In the genomic region with DNA sequence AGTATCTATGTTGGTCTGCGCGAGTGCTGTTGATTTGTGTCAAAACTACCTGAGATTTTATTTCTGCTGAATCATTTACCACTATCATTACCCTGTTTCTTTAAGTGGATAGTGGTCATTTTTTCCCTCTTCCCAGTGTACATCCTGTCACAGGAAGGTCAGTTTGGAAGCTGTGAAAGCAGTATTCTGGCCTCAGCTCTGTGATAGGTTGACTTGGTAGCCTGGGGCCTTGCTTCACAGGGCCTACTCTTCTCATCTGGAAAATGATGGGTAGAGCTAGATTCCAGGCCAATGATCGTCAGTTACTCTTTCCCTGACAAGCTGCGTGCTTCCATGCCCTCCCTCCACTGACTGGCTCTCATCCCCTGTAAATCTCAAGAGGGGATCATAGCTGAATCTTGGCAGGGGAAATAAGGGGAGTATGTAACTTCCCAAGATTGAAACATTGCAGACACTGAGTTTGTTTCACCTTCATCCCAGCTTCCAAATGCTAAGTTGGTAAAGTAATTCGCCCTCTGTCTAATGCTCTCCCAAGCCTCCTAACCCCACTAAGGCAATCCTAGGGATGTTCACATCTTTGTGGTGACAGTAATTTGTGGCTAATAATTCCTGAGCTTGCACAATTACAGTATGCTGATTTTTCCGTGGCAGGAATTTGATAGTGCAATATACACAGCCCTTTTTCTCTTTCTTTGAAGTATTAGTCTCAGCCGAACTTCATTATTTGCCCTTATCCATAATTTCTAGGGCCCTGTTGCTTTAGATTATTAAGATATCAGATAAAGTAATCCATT, we compare ENCODE assay signal across 15 cellular contexts. TPM values are rescaled to one million over a fixed set of nuclear protein-coding genes. Genes with fewer than 3 reads are reported as not detected.
DNase-seq lines count a peak whose midpoint lies in the region; ATAC-seq and TF ChIP-seq lines count a peak whose summit lies in the region.
"Had no signal": no experiment of that assay in that cellular context is flagged by ENCODE, and none has a peak within 500 bp of the region (broad histone marks: within the 10 kb centered on the region; RNA-seq: fewer than 3 reads in every experiment).

No MANE protein-coding gene starts in this region.

- CTCF ChIA-PET in T-cell (lab: Charles Lee) = no interaction called here

- H3K9me3 Mint-ChIP-seq in osteocyte (ENCODE audit: unreplicated experiment) (no peaks in the 10 kb centered on the region), T-cell (no peaks in the 10 kb centered on the region)
- H3K9me3 Mint-ChIP-seq: T-helper 1 cell treated with Interleukin-12 subunit alpha and Interleukin-12 subunit beta and Interleukin-4 antibody, amounts not matched to agents 30 μg/mL and 1 μg/mL, for 36 hours had no signal

- POLR2A ChIA-PET in T-cell (lab: Charles Lee) = interaction anchor here in 1 of 2 donors (0.6 kb wide), 1 partner anchor 35 kb away, joined by 8 read pairs; no protein-coding TSS in a partner anchor

- H3K4me1 Mint-ChIP-seq in T-helper 17 cell (peaks cover 21% of the 10 kb centered on the region), osteocyte (ENCODE audit: unreplicated experiment) (peaks cover 3% of the 10 kb centered on the region), T-cell (peaks cover 22 to 24% (median 22%) of the 10 kb centered on the region in 3 donors)

- TF ChIP-seq CTCF in osteocyte (IDR thresholded peaks at IDR 0.05) (no peak), GM13976 (IDR thresholded peaks at IDR 0.05; ENCODE audit: borderline replicate concordance, control extremely low read depth, extremely low read depth, insufficient read depth, missing control alignments) (no peak)

- H3K27me3 Mint-ChIP-seq in T-helper 17 cell (no peaks in the 10 kb centered on the region), osteocyte (ENCODE audit: unreplicated experiment) (no peaks in the 10 kb centered on the region), T-cell (no peaks in the 10 kb centered on the region)

- ATAC-seq in T-helper 17 cell (no peak), left cardiac atrium (peak; percentile 50 to 68), T-cell (replicated peaks in 1 of 4) (no peak)
- ATAC-seq: activated CD4-positive, CD25-positive, alpha-beta regulatory T cell treated with anti-CD3 and anti-CD28 coated beads, Interleukin-2, amount 50 U/mL, for 24 hours; HCT116; Panc1 had no signal

- H3K4me3 Mint-ChIP-seq in T-helper 17 cell (no peak overlapping the region), osteocyte (ENCODE audit: unreplicated experiment) (no peak overlapping the region), T-cell (no peak overlapping the region)
- H3K4me3 Mint-ChIP-seq: T-helper 1 cell treated with Interleukin-12 subunit alpha and Interleukin-12 subunit beta and Interleukin-4 antibody, amounts not matched to agents 30 μg/mL and 1 μg/mL, for 36 hours had no signal

- no peaks in the 10 kb centered on the region for H3K9me3 ChIP-seq in T-helper 17 cell (ENCODE audit: control insufficient read depth, low read length, poor library complexity, severe bottlenecking)
- H3K9me3 ChIP-seq: transverse colon had no signal

- H3K36me3 Mint-ChIP-seq in T-helper 17 cell (ENCODE audit: low read depth) (peaks cover 7% of the 10 kb centered on the region), osteocyte (ENCODE audit: unreplicated experiment) (peaks cover 43% of the 10 kb centered on the region), T-cell (peaks cover 49% of the 10 kb centered on the region)

- intact Hi-C loops in left cardiac atrium (cut with DNase I) = no loop called here

- in situ Hi-C loops in GM13976 (cut with MboI; ENCODE audit: low sequenced_read_pairs, unreplicated experiment) = no loop called here

- H3K27ac Mint-ChIP-seq in T-helper 17 cell (peak overlapping the region; percentile 62), osteocyte (ENCODE audit: unreplicated experiment) (peak overlapping the region; percentile 23), T-cell (no peak overlapping the region)
- H3K27ac Mint-ChIP-seq: T-helper 1 cell treated with Interleukin-12 subunit alpha and Interleukin-12 subunit beta and Interleukin-4 antibody, amounts not matched to agents 30 μg/mL and 1 μg/mL, for 36 hours had no signal

- DNase-seq in ELR (ENCODE audit: low read depth) (peak; percentile 44), T-helper 17 cell (no peak), left cardiac atrium (no peak), osteocyte (ENCODE audit: extremely low spot score, unreplicated experiment) (no peak), T-cell (no peak), Ammon's horn (ENCODE audit: low spot score) (no peak), GM13976 (ENCODE audit: low spot score) (no peak)
- no peak for DNase-seq in activated effector memory CD4-positive, alpha-beta T cell treated with Interleukin-2 at 50 U/mL for 16 hours
- DNase-seq: NCI-H187 treated with DMSO at 0.1 percent for 48 hours, NCI-H524, transverse colon had no signal

RNA-seq across cellular contexts. Expression of gene VAPB, which starts 51.1 kb away (rescaled TPM):
- total RNA-seq in T-helper 17 cell (10 to 100 TPM; 23.7 to 30.8 TPM), left cardiac atrium (10 to 100 TPM; 56.5 to 57.3 TPM), osteocyte (47.6 and 49.9 TPM in 2 replicates), T-cell (10 to 100 TPM; 26.4 to 35.0 (median 30.8) TPM)

Comparison
In these comparisons a context has a peak if more than half of its experiments do, and no peak if none do; other contexts are left out.
1. ATAC-seq: peak in left cardiac atrium (2 of 2); none in T-helper 17 cell (single experiment) and T-cell (0 of 4).
2. H3K27ac Mint-ChIP-seq: peak in T-helper 17 cell (single experiment) and osteocyte (single experiment); none in T-cell (0 of 2).